9 cellular contexts compared by ENCODE assay signal in the genomic region with DNA sequence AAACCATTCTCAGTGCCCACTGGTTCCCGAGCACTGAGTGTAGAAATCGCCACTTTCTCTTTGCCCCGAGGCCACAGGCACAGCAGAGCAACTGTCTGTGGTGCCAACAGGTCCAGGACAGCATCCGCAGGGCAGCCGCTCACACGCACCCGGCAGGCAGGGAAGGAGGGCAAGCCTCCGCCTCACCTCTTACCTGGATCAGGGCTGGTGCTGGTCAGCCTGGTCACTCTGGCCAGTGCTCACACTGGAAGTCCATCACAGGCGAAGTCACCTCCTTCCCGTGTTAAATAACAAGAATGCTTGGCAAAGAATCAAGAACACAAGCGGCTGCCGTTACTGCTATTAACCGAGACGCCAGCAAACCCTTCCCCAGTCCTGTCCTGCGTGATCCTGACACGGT. TPM values are rescaled to one million over a fixed set of nuclear protein-coding genes. Genes with fewer than 3 reads are reported as not detected.
DNase-seq lines count a peak whose midpoint lies in the region; TF ChIP-seq lines count a peak whose summit lies in the region.
"Had no signal": no experiment of that assay in that cellular context is flagged by ENCODE, and none has a peak within 500 bp of the region (broad histone marks: within the 10 kb centered on the region; RNA-seq: fewer than 3 reads in every experiment).

No MANE protein-coding gene starts in this region.

- H3K27me3 ChIP-seq in A673 (replicated peaks; ENCODE audit: insufficient read depth, low read depth, low read length, poor library complexity) (no peaks in the 10 kb centered on the region), brain microvascular endothelial cell (replicated peaks) (no peaks in the 10 kb centered on the region), thyroid gland (no peaks in the 10 kb centered on the region)
- H3K27me3 ChIP-seq: transverse colon had no signal

- H3K4me3 ChIP-seq in A673 (ENCODE audit: low read depth, low read length, poor library complexity, severe bottlenecking) (peak overlapping the region; percentile 95), HFF-Myc (replicated peaks; ENCODE audit: low read depth, low read length) (peak overlapping the region; percentile 97), brain microvascular endothelial cell (ENCODE audit: low read depth, low read length) (peak overlapping the region; percentile 93), mesodermal cell (ENCODE audit: extremely low read depth, insufficient read depth, low read length, poor library complexity, severe bottlenecking) (peak overlapping the region; percentile 74), thyroid gland (replicated peaks in 1 of 3) (no peak overlapping the region)

- 85 to 88% methylated on average over 16 of the region's 16 CpGs for WGBS in mesodermal cell (ENCODE audit: insufficient coverage in 2 of 2), 2 experiments
- 59 to 69% methylated on average over 9 to 16 of the region's 16 CpGs for WGBS in thyroid gland, 2 donors

- H3K36me3 ChIP-seq in A673 (ENCODE audit: insufficient read depth, low read length, poor library complexity, severe bottlenecking) = peaks cover 50% of the 10 kb centered on the region
- peaks cover 42% of the 10 kb centered on the region for H3K36me3 ChIP-seq in brain microvascular endothelial cell (replicated peaks)
- H3K36me3 ChIP-seq in mesodermal cell (ENCODE audit: control insufficient read depth, insufficient read depth, low read length) = peaks cover 53% of the 10 kb centered on the region
- peaks cover 38 to 52% of the 10 kb centered on the region in 2 donors for H3K36me3 ChIP-seq in thyroid gland

- in situ Hi-C loops in brain microvascular endothelial cell (cut with HindIII; ENCODE audit: low pct_ligation_motif_present, low sequenced_read_pairs) = no loop called here

- DNase-seq in A673 (ENCODE audit: low spot score) = no peak
- DNase-seq in HFF-Myc (ENCODE audit: extremely low read depth, low read depth) = no peak
- DNase-seq in brain microvascular endothelial cell = no peak
- no peak for DNase-seq in SW480 (ENCODE audit: low spot score)
- DNase-seq in thyroid gland = no peak
- DNase-seq in NCI-H1417 treated with DMSO at 0.1 percent for 48 hours (lab: John Stamatoyannopoulos, UW) = no peak
- DNase-seq in NCI-H510A (lab: John Stamatoyannopoulos, UW) = no peak
- DNase-seq: transverse colon had no signal

- TF ChIP-seq CTCF in A673 (conservative IDR thresholded peaks at IDR 0.05; ENCODE audit: low read depth, low read length) (no peak), HFF-Myc (IDR thresholded peaks at IDR 0.05; ENCODE audit: low read depth, low read length, missing control alignments) (no peak), brain microvascular endothelial cell (IDR thresholded peaks at IDR 0.05; ENCODE audit: low read depth, low read length, missing control alignments) (no peak), thyroid gland (IDR thresholded peaks at IDR 0.05) (no peak)

- no TSS peak for BruUV-seq in A673 (replicated peaks; lab: Mats Ljungman, UMichigan)

- H3K4me1 ChIP-seq in A673 (ENCODE audit: insufficient read depth, low read length, poor library complexity, severe bottlenecking) (peaks cover 26% of the 10 kb centered on the region), mesodermal cell (ENCODE audit: control insufficient read depth, insufficient read depth, low read length, poor library complexity, severe bottlenecking) (peaks cover 27% of the 10 kb centered on the region), thyroid gland (peaks cover 17 to 37% of the 10 kb centered on the region in 2 donors)

- H3K9me3 ChIP-seq in A673 (ENCODE audit: low read depth, low read length, poor library complexity, severe bottlenecking) (no peaks in the 10 kb centered on the region), mesodermal cell (ENCODE audit: control insufficient read depth, low read length) (no peaks in the 10 kb centered on the region), thyroid gland (no peaks in the 10 kb centered on the region)
- H3K9me3 ChIP-seq: transverse colon had no signal

- H3K27ac ChIP-seq in A673 (ENCODE audit: low read depth, low read length, poor library complexity, severe bottlenecking) (peak overlapping the region; percentile 94), brain microvascular endothelial cell (no peak overlapping the region), mesodermal cell (ENCODE audit: low read depth, low read length, severe bottlenecking) (peak overlapping the region; percentile 59), thyroid gland (peak overlapping the region in 1 of 3 donors; percentile 42)

- CTCF ChIA-PET in A673 (lab: Charles Lee) = no interaction called here

- intact Hi-C loops in A673 (cut with micrococcal nuclease; ENCODE audit: unreplicated experiment) (no loop called here), thyroid gland (cut with DNase I) (no loop called here)

- POLR2A ChIA-PET in A673 (lab: Charles Lee; ENCODE audit: low non-redundant PET) = no interaction called here

- TF ChIP-seq POLR2A in thyroid gland (IDR thresholded peaks at IDR 0.05) = no peak

RNA-seq across cellular contexts. Expression of gene DIPK1B, which starts 13.7 kb away (rescaled TPM):
- total RNA-seq in A673 (2021) = 26.4 and 35.3 TPM in 2 replicates
- 89.9 TPM for polyA plus RNA-seq in mesodermal cell (2013, experiment 1 of 2)
- polyA plus RNA-seq in mesodermal cell (2013, experiment 2 of 2) = 67.3 TPM
- total RNA-seq in thyroid gland = 10 to 100 TPM; 19.4 to 23.6 (median 22.6) TPM

RNA-seq across cellular contexts. Expression of gene LCN10, which starts 16.6 kb away (rescaled TPM):
- 0.15 and 0.35 TPM in 2 replicates for total RNA-seq in A673 (2021)
- not detected for polyA plus RNA-seq in mesodermal cell (2013, experiment 1 of 2)
- not detected for polyA plus RNA-seq in mesodermal cell (2013, experiment 2 of 2)
- total RNA-seq in thyroid gland = 10 to 100 TPM in 1 of 4 donors, 1 to 10 TPM in 3; 5.8 to 10.1 (median 7.1) TPM

RNA-seq across cellular contexts. Expression of gene LCN6, which starts 22.2 kb away (rescaled TPM):
- total RNA-seq in A673 (2021) = not detected in 2 replicates
- polyA plus RNA-seq in mesodermal cell (2013, experiment 1 of 2) = not detected
- polyA plus RNA-seq in mesodermal cell (2013, experiment 2 of 2) = not detected
- 10 to 100 TPM in 1 of 4 donors, 1 to 10 TPM in 3; 1.4 to 10.0 (median 4.5) TPM for total RNA-seq in thyroid gland

RNA-seq across cellular contexts. Expression of gene LCN8, which starts 31.9 kb away (rescaled TPM):
- not detected in 2 replicates for total RNA-seq in A673 (2021)
- polyA plus RNA-seq in mesodermal cell (2013, experiment 1 of 2) = not detected
- not detected for polyA plus RNA-seq in mesodermal cell (2013, experiment 2 of 2)
- 1 to 10 TPM in 1 of 4 donors, under 1 TPM in 1, not detected in 2; 0.93 to 1.0 TPM for total RNA-seq in thyroid gland
- total RNA-seq: transverse colon had no signal

RNA-seq across cellular contexts. Expression of gene LCN15, which starts 38.2 kb away (rescaled TPM):
- not detected in 2 replicates for total RNA-seq in A673 (2021)
- polyA plus RNA-seq in mesodermal cell (2013, experiment 1 of 2) = 1.4 TPM
- polyA plus RNA-seq in mesodermal cell (2013, experiment 2 of 2) = 1.6 TPM
- not detected for total RNA-seq in thyroid gland

Comparison
In these comparisons a context has a peak if more than half of its experiments do, and no peak if none do; other contexts are left out.
1. H3K4me3 ChIP-seq: peak in A673 (single experiment), HFF-Myc (single experiment), brain microvascular endothelial cell (single experiment) and mesodermal cell (single experiment); none in thyroid gland (0 of 3).